Comparison of ENCODE assay signal across 8 cellular contexts in genomic region chr12:107684990-107685359, GRCh38. TPM values are rescaled to one million over a fixed set of nuclear protein-coding genes. Genes with fewer than 3 reads are reported as not detected.
DNase-seq lines count a peak whose midpoint lies in the region; ATAC-seq, FAIRE-seq and TF ChIP-seq lines count a peak whose summit lies in the region.

No MANE protein-coding gene starts in this region.

- H3K9ac ChIP-seq in OCI-LY1 (ENCODE audit: low read length) (peak overlapping the region; percentile 68), kidney (ENCODE audit: low read length in 2 of 2) (peak overlapping the region; percentile 77 to 86)

- peak overlapping the region; percentile 91 for H3K4me2 ChIP-seq in OCI-LY1 (ENCODE audit: low read length)

- DNase-seq in heart right ventricle (no peak), Right ventricle myocardium inferior (ENCODE audit: missing footprints) (no peak), ascending aorta (ENCODE audit: low spot score in 2 of 2) (no peak), kidney (no peak), hippocampal formation (lab: John Stamatoyannopoulos, UW) (no peak), SKM-1 treated with dmso at 0.1 percent for 144 hours (lab: John Stamatoyannopoulos, UW; ENCODE audit: unreplicated experiment) (no peak)
- peak; percentile 10 to 22 for DNase-seq in stimulated activated CD4-positive, alpha-beta T cell treated with anti-CD3 and anti-CD28 coated beads, Interleukin-4, amount 100 ng/mL, for 4 hours

- no peaks in the 10 kb centered on the region for H3K9me3 ChIP-seq in heart right ventricle
- no peaks in the 10 kb centered on the region for H3K9me3 ChIP-seq in OCI-LY1 (ENCODE audit: low read length)
- H3K9me3 ChIP-seq in ascending aorta, result no peaks in the 10 kb centered on the region
- no peaks in the 10 kb centered on the region for H3K9me3 ChIP-seq in kidney (ENCODE audit: control insufficient read depth in 1 of 2, low read length in 2 of 2)

- ATAC-seq in heart right ventricle (peak in 1 of 8 donors; percentile 23), Right ventricle myocardium inferior (no peak)

- H3K27me3 ChIP-seq in heart right ventricle (no peaks in the 10 kb centered on the region), OCI-LY1 (ENCODE audit: insufficient read depth, low read length) (no peaks in the 10 kb centered on the region), ascending aorta (no peaks in the 10 kb centered on the region)

- 6% methylated on average over 9 of the region's 9 CpGs for WGBS in heart right ventricle, 2 donors

- no peaks in the 10 kb centered on the region for H3F3A ChIP-seq in OCI-LY1 (ENCODE audit: insufficient read depth, low read length)

- peak overlapping the region; percentile 78 to 100 (median 92) for H3K4me3 ChIP-seq in heart right ventricle
- peak overlapping the region; percentile 86 for H3K4me3 ChIP-seq in OCI-LY1 (ENCODE audit: low read depth, low read length, poor library complexity, severe bottlenecking)
- peak overlapping the region; percentile 95 for H3K4me3 ChIP-seq in ascending aorta
- peak overlapping the region; percentile 86 to 95 for H3K4me3 ChIP-seq in kidney (ENCODE audit: low read length in 2 of 2)

- no peaks in the 10 kb centered on the region for H4K20me1 ChIP-seq in OCI-LY1 (ENCODE audit: insufficient read depth, low read length)

- intact Hi-C loops in heart right ventricle (cut with DNase I) (loop anchor here in 2 of 10 donors (5.0 to 10.0 kb wide), 2 partner anchors 70 to 77 kb away; partner anchors contain the start of gene PRDM4 (in 1 of the 2)), Right ventricle myocardium inferior (cut with DNase I) (loop anchor here (5.0 kb wide), 1 partner anchor 77 kb away; the partner anchor contains the start of gene PRDM4), ascending aorta (cut with DNase I) (loop anchor here (1.0 to 10.0 kb wide), 3 partner anchors 76 to 1410 kb away; partner anchors contain the start of genes ALKBH2, FICD, PRDM4 and UNG), kidney (cut with DNase I) (no loop called here)

- peaks cover 5% of the 10 kb centered on the region for H3K79me2 ChIP-seq in OCI-LY1 (ENCODE audit: insufficient read depth, low read length)

- no peaks in the 10 kb centered on the region for H3K9me2 ChIP-seq in OCI-LY1 (ENCODE audit: low read depth, low read length)

- no peak for FAIRE-seq in kidney (lab: Jason Lieb, UNC)

- peak overlapping the region; percentile 79; the same call in 1 of the 2 replicates for H2AFZ ChIP-seq in OCI-LY1 (ENCODE audit: low read length)

- H3K27ac ChIP-seq in heart right ventricle (peak overlapping the region in 9 of 10 donors; percentile 74 to 91 (median 86)), OCI-LY1 (ENCODE audit: low read depth, low read length, poor library complexity, severe bottlenecking) (peak overlapping the region; percentile 39), ascending aorta (peak overlapping the region; percentile 66 to 72), kidney (ENCODE audit: low read depth in 2 of 2, low read length in 2 of 2) (peak overlapping the region in 1 of 2 donors; percentile 87)

- no peak for TF ChIP-seq CTCF in heart right ventricle (IDR thresholded peaks at IDR 0.05)
- no peak for TF ChIP-seq CTCF in OCI-LY1 (IDR thresholded peaks at IDR 0.05; ENCODE audit: low read length)
- no peak for TF ChIP-seq CTCF in ascending aorta (IDR thresholded peaks at IDR 0.05)
- TF ChIP-seq CTCF in kidney (IDR thresholded peaks at IDR 0.05; ENCODE audit: borderline replicate concordance, extremely low read depth, insufficient read depth), result no peak

- peaks cover 0 to 22% (median 16%) of the 10 kb centered on the region in 9 donors for H3K36me3 ChIP-seq in heart right ventricle
- peaks cover 14% of the 10 kb centered on the region for H3K36me3 ChIP-seq in OCI-LY1 (ENCODE audit: insufficient read depth, low read length)
- H3K36me3 ChIP-seq in ascending aorta, result peaks cover 7 to 18% of the 10 kb centered on the region in 2 donors
- peaks cover 6 to 12% of the 10 kb centered on the region in 2 donors for H3K36me3 ChIP-seq in kidney (ENCODE audit: control insufficient read depth in 1 of 2, insufficient read depth in 2 of 2, low read length in 2 of 2)

- H3K4me1 ChIP-seq in heart right ventricle (peaks cover 0 to 28% (median 23%) of the 10 kb centered on the region in 9 donors), OCI-LY1 (ENCODE audit: insufficient read depth, low read length, severe bottlenecking) (peaks cover 17% of the 10 kb centered on the region), ascending aorta (peaks cover 0 to 10% of the 10 kb centered on the region in 2 donors), kidney (ENCODE audit: control insufficient read depth in 1 of 2, insufficient read depth in 1 of 2, low read depth in 1 of 2, low read length in 2 of 2) (peaks cover 0 to 11% of the 10 kb centered on the region in 2 donors)

RNA-seq across cellular contexts. Expression of gene PWP1, which starts 0.6 kb away (rescaled TPM):
- total RNA-seq in heart right ventricle (10 to 100 TPM; 11.1 to 16.0 (median 13.8) TPM), Right ventricle myocardium inferior (13.3 TPM), ascending aorta (57.3 TPM), kidney (28.8 TPM)
- polyA plus RNA-seq in heart right ventricle (10 to 100 TPM in 1 of 2 donors, 1 to 10 TPM in 1; 9.1 to 17.6 TPM), kidney (ENCODE audit: insufficient read depth, low read depth, low replicate concordance) (27.4 TPM)

Comparison
In these comparisons a context has a peak if more than half of its experiments do, and no peak if none do; other contexts are left out.
1. DNase-seq: peak in stimulated activated CD4-positive, alpha-beta T cell treated with anti-CD3 and anti-CD28 coated beads, Interleukin-4, amount 100 ng/mL, for 4 hours (2 of 2); none in heart right ventricle (0 of 2), Right ventricle myocardium inferior (single experiment), ascending aorta (0 of 2), kidney (single experiment), hippocampal formation (0 of 2) and SKM-1 treated with dmso at 0.1 percent for 144 hours (single experiment).
2. Peak in every context shown above with its lines, with median percentiles within 50 percentile points of each other: H3K4me3 ChIP-seq.